ENCODE assay signal across 8 cellular contexts in genomic region chr12:122870867-122871664, GRCh38. TPM values are rescaled to one million over a fixed set of nuclear protein-coding genes. Genes with fewer than 3 reads are reported as not detected.
DNase-seq lines count a peak whose midpoint lies in the region; ATAC-seq, FAIRE-seq and TF ChIP-seq lines count a peak whose summit lies in the region.

No MANE protein-coding gene starts in this region.

- CTCF ChIA-PET in GM10248 (lab: Yijun Ruan, JAX), result interaction anchor here (1.0 to 6.9 kb wide), 11 partner anchors 10 to 558 kb away, joined by 3 to 62 read pairs (median 4); no protein-coding TSS in a partner anchor

- H3K36me3 ChIP-seq in kidney (ENCODE audit: control insufficient read depth in 1 of 2, insufficient read depth in 2 of 2, low read length in 2 of 2), result peaks cover 11 to 14% of the 10 kb centered on the region in 2 donors

- peaks cover 57 to 75% of the 10 kb centered on the region in 2 donors for H3K4me1 ChIP-seq in kidney (ENCODE audit: control insufficient read depth in 1 of 2, insufficient read depth in 1 of 2, low read depth in 1 of 2, low read length in 2 of 2)

- ATAC-seq in GM21360 (IDR thresholded peaks at IDR 0.05; ENCODE audit: unreplicated experiment), result no peak

- POLR2A ChIA-PET in GM10248 (lab: Yijun Ruan, JAX), result no interaction called here

- no peak for TF ChIP-seq CTCF in kidney (IDR thresholded peaks at IDR 0.05; ENCODE audit: borderline replicate concordance, extremely low read depth, insufficient read depth)
- no peak for TF ChIP-seq CTCF in GM10248 (IDR thresholded peaks at IDR 0.05; ENCODE audit: control extremely low read depth, extremely low read depth, low read depth, missing control alignments)

- peak overlapping the region; percentile 7 for H3K27ac ChIP-seq in adipose tissue (ENCODE audit: low read depth, low read length)
- peak overlapping the region; percentile 78 to 81 for H3K27ac ChIP-seq in kidney (ENCODE audit: low read depth in 2 of 2, low read length in 2 of 2)
- peak overlapping the region; percentile 62 for H3K27ac ChIP-seq in substantia nigra (ENCODE audit: low read depth, low read length, poor library complexity, severe bottlenecking)

- WGBS in adipose tissue, 3 donors, result 19 to 29% (median 20%) methylated on average over 15 of the region's 15 CpGs

- peak overlapping the region in 1 of 2 donors; percentile 49 for H3K9ac ChIP-seq in kidney (ENCODE audit: low read length in 2 of 2)

- intact Hi-C loops in kidney (cut with DNase I), result no loop called here

- no peak for FAIRE-seq in kidney (lab: Jason Lieb, UNC)

- DNase-seq in NCI-H1417 (lab: John Stamatoyannopoulos, UW), result peak in 2 of 3 experiments; percentile 41 to 64
- no peak for DNase-seq in NCI-H1417 treated with DMSO at 0.1 percent for 48 hours (lab: John Stamatoyannopoulos, UW)
- peak; percentile 58 for DNase-seq in kidney
- DNase-seq in substantia nigra (lab: John Stamatoyannopoulos, UW), result peak in 23 of 49 donors; percentile 24 to 69 (median 51)
- DNase-seq in GM10248 (ENCODE audit: extremely low spot score), result no peak
- DNase-seq in kidney tubule cell (ENCODE audit: low spot score), result no peak

- peak overlapping the region in 1 of 2 donors; percentile 52 for H3K4me3 ChIP-seq in kidney (ENCODE audit: low read length in 2 of 2)

- no peaks in the 10 kb centered on the region for H3K9me3 ChIP-seq in kidney (ENCODE audit: control insufficient read depth in 1 of 2, low read length in 2 of 2)

RNA-seq across cellular contexts. Expression of gene VPS37B, which starts 24.9 kb away (rescaled TPM):
- 10 to 100 TPM; 18.7 to 23.6 (median 21.4) TPM for polyA plus RNA-seq in adipose tissue
- 47.8 TPM for total RNA-seq in kidney
- 21.4 TPM for polyA plus RNA-seq in kidney (ENCODE audit: insufficient read depth, low read depth, low replicate concordance)

RNA-seq across cellular contexts. Expression of gene HIP1R, which starts 35.8 kb away (rescaled TPM):
- polyA plus RNA-seq in adipose tissue, result 10 to 100 TPM; 27.0 to 62.4 (median 42.4) TPM
- total RNA-seq in kidney, result 87.8 TPM
- 39.4 TPM for polyA plus RNA-seq in kidney (ENCODE audit: insufficient read depth, low read depth, low replicate concordance)

Comparison
In these comparisons a context has a peak if more than half of its experiments do, and no peak if none do; other contexts are left out.
1. DNase-seq: peak in NCI-H1417 (2 of 3) and kidney (single experiment); none in NCI-H1417 treated with DMSO at 0.1 percent for 48 hours (single experiment), GM10248 (single experiment) and kidney tubule cell (single experiment).
2. H3K27ac ChIP-seq: peak in every context shown above with its lines; median percentile 80 in kidney; 62 in substantia nigra; 7 in adipose tissue.